In the genomic region with DNA sequence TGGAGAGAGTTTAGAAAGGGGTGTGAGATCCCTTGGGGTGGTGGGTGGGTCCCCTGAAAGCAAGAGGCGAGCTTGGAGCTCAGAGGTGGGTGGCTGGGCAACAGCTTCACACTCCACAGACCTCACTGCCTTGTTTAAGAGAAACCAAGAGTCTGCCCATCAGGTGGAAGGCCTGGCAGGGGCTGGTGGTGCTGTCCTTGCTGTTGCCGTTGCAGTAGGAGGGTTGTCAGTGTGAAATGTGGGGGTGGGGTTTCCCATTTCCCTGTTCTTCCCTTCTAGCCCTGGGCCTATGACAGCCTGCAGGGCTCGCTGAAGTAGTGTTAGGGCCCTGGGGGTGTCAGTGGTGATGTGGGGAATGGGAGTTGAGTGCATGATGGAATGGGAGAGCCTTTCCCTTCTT, we compare ENCODE assay signal across 11 cellular contexts. TPM values are rescaled to one million over a fixed set of nuclear protein-coding genes. Genes with fewer than 3 reads are reported as not detected.
DNase-seq lines count a peak whose midpoint lies in the region; ATAC-seq and TF ChIP-seq lines count a peak whose summit lies in the region.
"Had no signal": no experiment of that assay in that cellular context is flagged by ENCODE, and none has a peak within 500 bp of the region (broad histone marks: within the 10 kb centered on the region; RNA-seq: fewer than 3 reads in every experiment).

No MANE protein-coding gene starts in this region.

- TF ChIP-seq CTCF in neural progenitor cell (IDR thresholded peaks at IDR 0.05) = no peak

- H3K27me3 Mint-ChIP-seq in IgD-negative memory B cell (no peaks in the 10 kb centered on the region), neural progenitor cell (ENCODE audit: insufficient read depth, low read depth) (peaks cover 3% of the 10 kb centered on the region)

- no peaks in the 10 kb centered on the region for H3K9me3 Mint-ChIP-seq in IgD-negative memory B cell
- no peaks in the 10 kb centered on the region for H3K9me3 Mint-ChIP-seq in neural progenitor cell

- H4K20me1 ChIP-seq in BLaER1 (peaks cover 67% of the 10 kb centered on the region), neural progenitor cell (ENCODE audit: low read depth) (peaks cover 51% of the 10 kb centered on the region)

- H3K4me1 Mint-ChIP-seq in IgD-negative memory B cell (peaks cover 49 to 63% (median 53%) of the 10 kb centered on the region in 3 donors), neural progenitor cell (peaks cover 38% of the 10 kb centered on the region)

- peaks cover 81% of the 10 kb centered on the region for H3K4me1 ChIP-seq in BLaER1
- H3K4me1 ChIP-seq in duodenal mucosa (ENCODE audit: control insufficient read depth in 1 of 2, insufficient read depth in 2 of 2, low read length in 2 of 2) = peaks cover 29 to 52% of the 10 kb centered on the region in 2 donors
- H3K4me1 ChIP-seq in neural progenitor cell = peaks cover 31% of the 10 kb centered on the region

- H3K9me3 ChIP-seq in BLaER1 (no peaks in the 10 kb centered on the region), duodenal mucosa (ENCODE audit: control insufficient read depth in 1 of 2, low read length in 2 of 2) (no peaks in the 10 kb centered on the region), neural progenitor cell (ENCODE audit: low read depth) (no peaks in the 10 kb centered on the region)
- H3K9me3 ChIP-seq: SK-N-SH had no signal

- no peak for ATAC-seq in GM21737 (IDR thresholded peaks at IDR 0.05; ENCODE audit: unreplicated experiment)
- ATAC-seq in esophagus mucosa = no peak

- no peaks in the 10 kb centered on the region for H3K27me3 ChIP-seq in BLaER1
- H3K27me3 ChIP-seq in duodenal mucosa (ENCODE audit: control insufficient read depth in 1 of 2, insufficient read depth in 2 of 2, low read length in 2 of 2) = no peaks in the 10 kb centered on the region
- H3K27me3 ChIP-seq in neural progenitor cell = no peaks in the 10 kb centered on the region

- H3K9ac ChIP-seq in BLaER1 = peak overlapping the region; percentile 69
- H3K9ac ChIP-seq in duodenal mucosa (ENCODE audit: low read depth in 1 of 2, low read length in 2 of 2) = peak overlapping the region in 1 of 2 donors; percentile 30
- H3K9ac ChIP-seq in neural progenitor cell = no peak overlapping the region
- H3K9ac ChIP-seq: SK-N-SH had no signal

- peaks cover 11% of the 10 kb centered on the region for H3F3A ChIP-seq in neural progenitor cell (ENCODE audit: low read depth)

- H3K36me3 Mint-ChIP-seq in IgD-negative memory B cell (peaks cover 2% of the 10 kb centered on the region), neural progenitor cell (peaks cover 12% of the 10 kb centered on the region)

- H3K4me3 Mint-ChIP-seq in IgD-negative memory B cell (peak overlapping the region; percentile 76 to 99 (median 96)), neural progenitor cell (peak overlapping the region; percentile 35)

- H3K36me3 ChIP-seq in BLaER1 (peaks cover 30% of the 10 kb centered on the region), duodenal mucosa (ENCODE audit: control insufficient read depth in 1 of 2, insufficient read depth in 2 of 2, low read length in 2 of 2) (peaks cover 0 to 3% of the 10 kb centered on the region in 2 donors), neural progenitor cell (no peaks in the 10 kb centered on the region)

- CTCF ChIA-PET in HEK293T (lab: Yijun Ruan, JAX) = no interaction called here

- H3K27ac Mint-ChIP-seq in IgD-negative memory B cell (peak overlapping the region; percentile 49 to 92 (median 88)), neural progenitor cell (peak overlapping the region; percentile 8)

- H3K4me2 ChIP-seq in BLaER1 (peak overlapping the region; percentile 98), neural progenitor cell (no peak overlapping the region)

- DNase-seq in neural progenitor cell (ENCODE audit: low spot score) (no peak), NCI-H2196 (lab: John Stamatoyannopoulos, UW; ENCODE audit: unreplicated experiment) (no peak), HEK293T (ENCODE audit: extremely low spot score) (no peak)
- DNase-seq: amniotic stem cell, NCI-H1417 had no signal

- POLR2A ChIA-PET in HEK293T (lab: Yijun Ruan, JAX) = no interaction called here

- peaks cover 50% of the 10 kb centered on the region for H3K79me2 ChIP-seq in neural progenitor cell (ENCODE audit: low read depth)

- H3K27ac ChIP-seq in BLaER1 = peak overlapping the region; percentile 88
- H3K27ac ChIP-seq in duodenal mucosa (ENCODE audit: low read depth, low read length) = peak overlapping the region; percentile 58
- no peak overlapping the region for H3K27ac ChIP-seq in neural progenitor cell

- H2AFZ ChIP-seq in neural progenitor cell (replicated peaks) = no peak overlapping the region

- peak overlapping the region; percentile 45 for H3K4me3 ChIP-seq in BLaER1
- peak overlapping the region; percentile 59 to 84 for H3K4me3 ChIP-seq in duodenal mucosa (ENCODE audit: low read depth in 1 of 2, low read length in 2 of 2)
- no peak overlapping the region for H3K4me3 ChIP-seq in neural progenitor cell

TF ChIP-seq in HEK293T, 16 proteins besides CTCF, POLR2A, EP300 and RAD21:
- TF ChIP-seq L3MBTL2 (conservative IDR thresholded peaks at IDR 0.05) = no peak
- no peak for TF ChIP-seq NFRKB (IDR thresholded peaks at IDR 0.05)
- no peak for TF ChIP-seq TARDBP (IDR thresholded peaks at IDR 0.05)
- no peak for TF ChIP-seq ARNT (IDR thresholded peaks at IDR 0.05)
- no peak for TF ChIP-seq FOXA1 (IDR thresholded peaks at IDR 0.05)
- no peak for TF ChIP-seq FOXK2 (IDR thresholded peaks at IDR 0.05)
- TF ChIP-seq, protein P1, sequence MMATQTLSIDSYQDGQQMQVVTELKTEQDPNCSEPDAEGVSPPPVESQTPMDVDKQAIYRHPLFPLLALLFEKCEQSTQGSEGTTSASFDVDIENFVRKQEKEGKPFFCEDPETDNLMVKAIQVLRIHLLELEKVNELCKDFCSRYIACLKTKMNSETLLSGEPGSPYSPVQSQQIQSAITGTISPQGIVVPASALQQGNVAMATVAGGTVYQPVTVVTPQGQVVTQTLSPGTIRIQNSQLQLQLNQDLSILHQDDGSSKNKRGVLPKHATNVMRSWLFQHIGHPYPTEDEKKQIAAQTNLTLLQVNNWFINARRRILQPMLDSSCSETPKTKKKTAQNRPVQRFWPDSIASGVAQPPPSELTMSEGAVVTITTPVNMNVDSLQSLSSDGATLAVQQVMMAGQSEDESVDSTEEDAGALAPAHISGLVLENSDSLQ (IDR thresholded peaks at IDR 0.05) = no peak
- no peak for TF ChIP-seq ELF4 (IDR thresholded peaks at IDR 0.05)
- TF ChIP-seq CTBP1 (IDR thresholded peaks at IDR 0.05; ENCODE audit: borderline replicate concordance) = no peak
- no peak for TF ChIP-seq ZNF384 (IDR thresholded peaks at IDR 0.05)
- no peak for TF ChIP-seq SP1 (IDR thresholded peaks at IDR 0.05)
- no peak for TF ChIP-seq BHLHE40 (IDR thresholded peaks at IDR 0.05; ENCODE audit: borderline replicate concordance)
- no peak for TF ChIP-seq LEF1 (IDR thresholded peaks at IDR 0.05; ENCODE audit: borderline replicate concordance)
- TF ChIP-seq SUZ12 (IDR thresholded peaks at IDR 0.05) = no peak
- no peak for TF ChIP-seq FOXM1 (IDR thresholded peaks at IDR 0.05; ENCODE audit: borderline replicate concordance)

RNA-seq across cellular contexts. Expression of a gene that starts 4.1 kb away (rescaled TPM):
- 45.1 TPM for polyA plus RNA-seq in IgD-negative memory B cell
- 7.7 and 15.7 TPM in 2 replicates for total RNA-seq in neural progenitor cell (ENCODE audit: low replicate concordance)
- total RNA-seq in esophagus mucosa = 3.9 TPM

RNA-seq across cellular contexts. Expression of a gene that starts 20.4 kb away (rescaled TPM):
- polyA plus RNA-seq in IgD-negative memory B cell = 2.4 TPM
- total RNA-seq in neural progenitor cell (ENCODE audit: low replicate concordance) = 50.8 and 111 TPM in 2 replicates
- 6.3 TPM for total RNA-seq in esophagus mucosa
